1 cellular context compared by ENCODE assay signal in the genomic region with DNA sequence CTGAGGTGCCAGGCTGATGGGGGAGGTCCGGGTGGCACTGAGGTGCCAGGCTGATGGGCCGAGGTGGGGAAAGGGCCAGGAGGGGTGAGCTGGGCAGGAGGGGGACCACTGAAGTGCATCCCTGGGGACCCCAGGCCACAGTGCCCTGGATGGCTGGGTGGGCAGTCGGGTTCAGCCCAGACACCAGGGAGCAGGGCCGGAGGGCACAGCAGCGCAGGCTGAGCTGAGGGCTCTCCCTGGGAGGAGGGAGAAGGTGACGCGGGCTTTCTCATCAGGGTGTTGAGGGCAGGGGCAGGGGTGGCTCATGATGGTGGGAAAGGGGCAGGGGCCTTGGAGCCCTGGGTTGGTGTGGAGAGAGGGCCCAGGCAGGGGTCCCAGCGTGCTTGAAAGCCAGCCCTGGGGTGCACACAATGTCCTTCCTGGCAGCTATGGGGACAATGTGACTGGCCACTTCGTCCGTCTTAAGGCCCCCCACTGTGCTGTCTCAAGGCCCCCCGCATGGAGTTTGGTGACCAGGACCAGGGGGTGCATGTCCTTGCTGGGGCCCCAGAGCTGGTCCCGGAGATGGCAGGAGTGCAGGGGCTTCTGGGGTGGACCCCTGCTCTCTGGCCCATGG.
TF ChIP-seq lines count a peak whose summit lies in the region.

No MANE protein-coding gene starts in this region.

TF ChIP-seq in K562, 482 proteins besides CTCF, POLR2A, EP300 and RAD21 (continued from another document):
- TF ChIP-seq, protein P1, sequence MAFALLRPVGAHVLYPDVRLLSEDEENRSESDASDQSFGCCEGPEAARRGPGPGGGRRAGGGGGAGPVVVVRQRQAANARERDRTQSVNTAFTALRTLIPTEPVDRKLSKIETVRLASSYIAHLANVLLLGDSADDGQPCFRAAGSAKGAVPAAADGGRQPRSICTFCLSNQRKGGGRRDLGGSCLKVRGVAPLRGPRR (CRISPR knock-in tag; IDR thresholded peaks at IDR 0.05) = no peak
- TF ChIP-seq ZNF146 (CRISPR knock-in tag; IDR thresholded peaks at IDR 0.05; ENCODE audit: unreplicated experiment) (no peak), ZNF263 (CRISPR knock-in tag; IDR thresholded peaks at IDR 0.05; ENCODE audit: borderline replicate concordance) (no peak), RBFOX2 (IDR thresholded peaks at IDR 0.05; ENCODE audit: low read depth, low read length) (peak; percentile 31; the same call in 1 of the 2 replicates), ZNF282 (CRISPR knock-in tag; IDR thresholded peaks at IDR 0.05) (no peak), STAT5B (CRISPR knock-in tag; IDR thresholded peaks at IDR 0.05) (no peak)
- TF ChIP-seq, protein P2, sequence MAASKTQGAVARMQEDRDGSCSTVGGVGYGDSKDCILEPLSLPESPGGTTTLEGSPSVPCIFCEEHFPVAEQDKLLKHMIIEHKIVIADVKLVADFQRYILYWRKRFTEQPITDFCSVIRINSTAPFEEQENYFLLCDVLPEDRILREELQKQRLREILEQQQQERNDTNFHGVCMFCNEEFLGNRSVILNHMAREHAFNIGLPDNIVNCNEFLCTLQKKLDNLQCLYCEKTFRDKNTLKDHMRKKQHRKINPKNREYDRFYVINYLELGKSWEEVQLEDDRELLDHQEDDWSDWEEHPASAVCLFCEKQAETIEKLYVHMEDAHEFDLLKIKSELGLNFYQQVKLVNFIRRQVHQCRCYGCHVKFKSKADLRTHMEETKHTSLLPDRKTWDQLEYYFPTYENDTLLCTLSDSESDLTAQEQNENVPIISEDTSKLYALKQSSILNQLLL (CRISPR knock-in tag; IDR thresholded peaks at IDR 0.05; ENCODE audit: borderline replicate concordance) = no peak
